In the genomic region with DNA sequence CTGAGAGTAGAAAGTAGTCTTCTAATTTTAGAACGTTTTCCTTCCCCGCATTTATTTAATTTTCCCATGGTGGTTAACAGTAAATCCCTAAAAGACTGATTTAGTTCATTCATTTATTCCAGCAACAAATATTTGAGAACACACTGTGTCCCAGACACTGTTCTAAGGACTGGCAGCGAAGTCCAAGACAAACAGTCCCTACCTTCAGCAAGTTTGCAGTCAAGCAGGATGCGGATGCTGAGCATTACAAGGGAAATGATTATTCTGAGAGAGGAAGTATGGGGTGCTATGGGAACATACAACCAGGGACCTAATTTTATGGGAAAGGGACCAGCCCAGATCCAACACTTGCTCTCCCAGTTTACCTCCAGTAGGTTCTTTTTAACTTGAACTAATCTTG, we compare ENCODE assay signal across 1 cellular context.
TF ChIP-seq lines count a peak whose summit lies in the region.

No MANE protein-coding gene starts in this region.

TF ChIP-seq in K562, 482 proteins besides CTCF, POLR2A, EP300 and RAD21:
- TF ChIP-seq HOXB6 (CRISPR knock-in tag; IDR thresholded peaks at IDR 0.05; ENCODE audit: borderline replicate concordance) = no peak
- TF ChIP-seq, protein P1, sequence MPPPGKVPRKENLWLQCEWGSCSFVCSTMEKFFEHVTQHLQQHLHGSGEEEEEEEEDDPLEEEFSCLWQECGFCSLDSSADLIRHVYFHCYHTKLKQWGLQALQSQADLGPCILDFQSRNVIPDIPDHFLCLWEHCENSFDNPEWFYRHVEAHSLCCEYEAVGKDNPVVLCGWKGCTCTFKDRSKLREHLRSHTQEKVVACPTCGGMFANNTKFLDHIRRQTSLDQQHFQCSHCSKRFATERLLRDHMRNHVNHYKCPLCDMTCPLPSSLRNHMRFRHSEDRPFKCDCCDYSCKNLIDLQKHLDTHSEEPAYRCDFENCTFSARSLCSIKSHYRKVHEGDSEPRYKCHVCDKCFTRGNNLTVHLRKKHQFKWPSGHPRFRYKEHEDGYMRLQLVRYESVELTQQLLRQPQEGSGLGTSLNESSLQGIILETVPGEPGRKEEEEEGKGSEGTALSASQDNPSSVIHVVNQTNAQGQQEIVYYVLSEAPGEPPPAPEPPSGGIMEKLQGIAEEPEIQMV (tag; conservative IDR thresholded peaks at IDR 0.05; ENCODE audit: low read depth) = no peak
- no peak for TF ChIP-seq GATAD2B (IDR thresholded peaks at IDR 0.05; ENCODE audit: borderline replicate concordance)
- no peak for TF ChIP-seq HNRNPLL (IDR thresholded peaks at IDR 0.05; ENCODE audit: low read depth, low read length, poor library complexity, severe bottlenecking)
- TF ChIP-seq TFAM (CRISPR knock-in tag; conservative IDR thresholded peaks at IDR 0.05) = no peak
- no peak for TF ChIP-seq POLR2B (IDR thresholded peaks at IDR 0.05; ENCODE audit: low read depth, partially characterized antibody)
- TF ChIP-seq SRSF7 (optimal IDR thresholded peaks at IDR 0.05; ENCODE audit: low read depth, low read length) = no peak
- no peak for TF ChIP-seq XRCC4 (IDR thresholded peaks at IDR 0.05; ENCODE audit: extremely low read depth, insufficient read depth, insufficient read length)
- TF ChIP-seq SLC30A9 (CRISPR knock-in tag; IDR thresholded peaks at IDR 0.05) = no peak
- no peak for TF ChIP-seq PTTG1 (tag; IDR thresholded peaks at IDR 0.05; ENCODE audit: low read depth)
- TF ChIP-seq ZNF57 (CRISPR knock-in tag; IDR thresholded peaks at IDR 0.05) = no peak
- TF ChIP-seq TCF7L2 (IDR thresholded peaks at IDR 0.05; ENCODE audit: low read depth, low read length) = no peak
- TF ChIP-seq ZNF699 (CRISPR knock-in tag; IDR thresholded peaks at IDR 0.05; ENCODE audit: insufficient replicate concordance) = no peak
- TF ChIP-seq, protein P2, sequence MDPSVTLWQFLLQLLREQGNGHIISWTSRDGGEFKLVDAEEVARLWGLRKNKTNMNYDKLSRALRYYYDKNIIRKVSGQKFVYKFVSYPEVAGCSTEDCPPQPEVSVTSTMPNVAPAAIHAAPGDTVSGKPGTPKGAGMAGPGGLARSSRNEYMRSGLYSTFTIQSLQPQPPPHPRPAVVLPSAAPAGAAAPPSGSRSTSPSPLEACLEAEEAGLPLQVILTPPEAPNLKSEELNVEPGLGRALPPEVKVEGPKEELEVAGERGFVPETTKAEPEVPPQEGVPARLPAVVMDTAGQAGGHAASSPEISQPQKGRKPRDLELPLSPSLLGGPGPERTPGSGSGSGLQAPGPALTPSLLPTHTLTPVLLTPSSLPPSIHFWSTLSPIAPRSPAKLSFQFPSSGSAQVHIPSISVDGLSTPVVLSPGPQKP (CRISPR knock-in tag; IDR thresholded peaks at IDR 0.05) = no peak
